Comparison of ENCODE assay signal across 8 cellular contexts in genomic region chr5:5421961-5422818, GRCh38. TPM values are rescaled to one million over a fixed set of nuclear protein-coding genes. Genes with fewer than 3 reads are reported as not detected.
A peak's percentile ranks its signal among the peaks of the same experiment; 100 is the strongest.
DNase-seq lines count a peak whose midpoint lies in the region; TF ChIP-seq lines count a peak whose summit lies in the region.

Gene ICE1, plus strand, starts transcription at chr5:5422677. Its CDS starts 239 bp downstream, at chr5:5422916.

- DNase-seq in CMK (ENCODE audit: low read depth): peak; percentile 97
- DNase-seq in GM20000 (ENCODE audit: low spot score): peak; percentile 95
- DNase-seq in HT-29 (ENCODE audit: low spot score): peak; percentile 98
- DNase-seq in NOMO-1 (lab: John Stamatoyannopoulos, UW; ENCODE audit: unreplicated experiment in 2 of 2): peak; percentile 99 to 100
- DNase-seq in effector memory CD4-positive, alpha-beta T cell: peak; percentile 93 to 95 (median 93)
- DNase-seq in medulla oblongata (ENCODE audit: extremely low spot score): peak; percentile 98
- peak; percentile 92 for DNase-seq in stimulated activated CD8-positive, alpha-beta memory T cell treated with anti-CD3 and anti-CD28 coated beads, Interleukin-12 subunit alpha, Interleukin-12 subunit beta, amount 100 ng/mL, for 1 hour (ENCODE audit: low read depth)

- peaks cover 25% of the 10 kb centered on the region for H3K4me1 ChIP-seq in effector memory CD4-positive, alpha-beta T cell (ENCODE audit: control insufficient read depth, insufficient read depth, low read length, poor library complexity, severe bottlenecking)

- H3K9me3 ChIP-seq in effector memory CD4-positive, alpha-beta T cell (ENCODE audit: control insufficient read depth, low read length): no peaks in the 10 kb centered on the region

- peak within 1 kb of the TSS; percentile 76 for H3K4me3 ChIP-seq in effector memory CD4-positive, alpha-beta T cell (ENCODE audit: insufficient read depth, low read depth, low read length, poor library complexity, severe bottlenecking)

- H3K27me3 ChIP-seq in effector memory CD4-positive, alpha-beta T cell (replicated peaks; ENCODE audit: control insufficient read depth, insufficient read depth, low read length, poor library complexity, severe bottlenecking): no peaks in the 10 kb centered on the region

- no peaks in the 10 kb centered on the region for H3K36me3 ChIP-seq in effector memory CD4-positive, alpha-beta T cell (ENCODE audit: control insufficient read depth, insufficient read depth, low read length)

- CTCF ChIA-PET in activated CD8-positive, alpha-beta memory T cell treated with anti-CD3 and anti-CD28 coated beads for 36 hours (lab: Charles Lee): interaction anchor here (0.6 to 1.6 kb wide), 2 partner anchors 9 to 21 kb away, joined by 3 read pairs; no protein-coding TSS in a partner anchor

- TF ChIP-seq CTCF in GM20000 (IDR thresholded peaks at IDR 0.05; ENCODE audit: extremely low read depth, missing control alignments): no peak

- POLR2A ChIA-PET in activated CD8-positive, alpha-beta memory T cell treated with anti-CD3 and anti-CD28 coated beads for 36 hours (lab: Charles Lee): interaction anchor here (0.6 to 1.6 kb wide), 3 partner anchors 20 to 956 kb away, joined by 3 to 4 read pairs (median 4); partner anchors contain the start of gene MED10

- peak within 1 kb of the TSS; percentile 88 for H3K27ac ChIP-seq in effector memory CD4-positive, alpha-beta T cell (ENCODE audit: insufficient read depth, low read length, poor library complexity, severe bottlenecking)

RNA-seq across cellular contexts. Expression of gene ICE1, which starts in this region (rescaled TPM):
- 18.1 and 20.1 TPM in 2 replicates for total RNA-seq in HT-29 (2014; rRNA removed; shearing (Covaris generic))
- 10 to 100 TPM; 34.9 to 39.7 TPM for total RNA-seq in activated CD8-positive, alpha-beta memory T cell treated with anti-CD3 and anti-CD28 coated beads for 36 hours

Comparison
In these comparisons a context has a peak if more than half of its experiments do, and no peak if none do; other contexts are left out.
1. Peak in every context shown above with its lines: DNase-seq, H3K4me3 ChIP-seq and H3K27ac ChIP-seq.